1 cellular context compared by ENCODE assay signal in the genomic region with DNA sequence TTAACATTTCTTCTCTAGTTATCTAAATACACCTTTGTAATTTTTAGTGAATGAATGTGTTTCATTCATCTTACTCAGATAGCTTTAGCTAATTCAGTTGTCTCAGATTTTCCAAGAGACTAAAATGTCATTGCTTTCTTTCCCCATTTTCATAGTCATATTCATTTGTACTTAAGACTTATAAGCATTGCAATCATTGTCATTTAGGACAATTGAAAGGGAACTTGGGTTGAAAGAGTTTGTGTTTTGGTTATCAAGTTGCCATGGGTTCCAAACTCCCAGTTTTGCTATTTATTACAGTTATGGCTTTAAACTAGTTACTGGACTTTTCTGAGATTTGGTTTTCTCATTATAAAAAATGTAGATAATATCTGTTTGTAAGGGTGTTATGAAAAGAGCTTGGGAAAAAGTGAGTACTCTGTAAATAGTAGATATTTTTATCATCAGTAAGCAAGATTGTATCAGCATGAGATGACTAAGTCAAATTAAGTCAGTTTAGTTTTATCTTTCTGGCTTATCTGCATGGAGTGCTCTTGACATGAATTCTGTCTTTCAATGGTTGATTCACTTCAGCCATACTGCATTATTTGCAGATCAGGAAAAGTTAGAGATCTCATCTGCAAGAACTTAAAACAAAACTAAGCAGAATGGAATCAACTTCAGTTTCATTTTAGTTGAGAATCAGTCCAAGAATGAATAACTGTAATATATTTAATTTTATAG.
TF ChIP-seq lines count a peak whose summit lies in the region.

No MANE protein-coding gene starts in this region.

TF ChIP-seq in SK-N-SH, 30 proteins besides CTCF, POLR2A, EP300 and RAD21 (continued from another document):
- TF ChIP-seq, protein P1, sequence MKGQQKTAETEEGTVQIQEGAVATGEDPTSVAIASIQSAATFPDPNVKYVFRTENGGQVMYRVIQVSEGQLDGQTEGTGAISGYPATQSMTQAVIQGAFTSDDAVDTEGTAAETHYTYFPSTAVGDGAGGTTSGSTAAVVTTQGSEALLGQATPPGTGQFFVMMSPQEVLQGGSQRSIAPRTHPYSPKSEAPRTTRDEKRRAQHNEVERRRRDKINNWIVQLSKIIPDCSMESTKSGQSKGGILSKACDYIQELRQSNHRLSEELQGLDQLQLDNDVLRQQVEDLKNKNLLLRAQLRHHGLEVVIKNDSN (IDR thresholded peaks at IDR 0.05; ENCODE audit: borderline replicate concordance, low read depth): no peak
- TF ChIP-seq, protein P2, sequence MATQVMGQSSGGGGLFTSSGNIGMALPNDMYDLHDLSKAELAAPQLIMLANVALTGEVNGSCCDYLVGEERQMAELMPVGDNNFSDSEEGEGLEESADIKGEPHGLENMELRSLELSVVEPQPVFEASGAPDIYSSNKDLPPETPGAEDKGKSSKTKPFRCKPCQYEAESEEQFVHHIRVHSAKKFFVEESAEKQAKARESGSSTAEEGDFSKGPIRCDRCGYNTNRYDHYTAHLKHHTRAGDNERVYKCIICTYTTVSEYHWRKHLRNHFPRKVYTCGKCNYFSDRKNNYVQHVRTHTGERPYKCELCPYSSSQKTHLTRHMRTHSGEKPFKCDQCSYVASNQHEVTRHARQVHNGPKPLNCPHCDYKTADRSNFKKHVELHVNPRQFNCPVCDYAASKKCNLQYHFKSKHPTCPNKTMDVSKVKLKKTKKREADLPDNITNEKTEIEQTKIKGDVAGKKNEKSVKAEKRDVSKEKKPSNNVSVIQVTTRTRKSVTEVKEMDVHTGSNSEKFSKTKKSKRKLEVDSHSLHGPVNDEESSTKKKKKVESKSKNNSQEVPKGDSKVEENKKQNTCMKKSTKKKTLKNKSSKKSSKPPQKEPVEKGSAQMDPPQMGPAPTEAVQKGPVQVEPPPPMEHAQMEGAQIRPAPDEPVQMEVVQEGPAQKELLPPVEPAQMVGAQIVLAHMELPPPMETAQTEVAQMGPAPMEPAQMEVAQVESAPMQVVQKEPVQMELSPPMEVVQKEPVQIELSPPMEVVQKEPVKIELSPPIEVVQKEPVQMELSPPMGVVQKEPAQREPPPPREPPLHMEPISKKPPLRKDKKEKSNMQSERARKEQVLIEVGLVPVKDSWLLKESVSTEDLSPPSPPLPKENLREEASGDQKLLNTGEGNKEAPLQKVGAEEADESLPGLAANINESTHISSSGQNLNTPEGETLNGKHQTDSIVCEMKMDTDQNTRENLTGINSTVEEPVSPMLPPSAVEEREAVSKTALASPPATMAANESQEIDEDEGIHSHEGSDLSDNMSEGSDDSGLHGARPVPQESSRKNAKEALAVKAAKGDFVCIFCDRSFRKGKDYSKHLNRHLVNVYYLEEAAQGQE (IDR thresholded peaks at IDR 0.05; ENCODE audit: low read depth, low read length): no peak
- TF ChIP-seq MEF2A (IDR thresholded peaks at IDR 0.05; ENCODE audit: borderline replicate concordance, low read depth): peak; percentile 91
- TF ChIP-seq MXI1 (IDR thresholded peaks at IDR 0.05; ENCODE audit: low read depth, low read length): peak; percentile 52; the same call in 1 of the 2 replicates
- peak; percentile 78 for TF ChIP-seq NFIC (IDR thresholded peaks at IDR 0.05; ENCODE audit: borderline replicate concordance)
- peak; percentile 48; the same call in 1 of the 2 replicates for TF ChIP-seq RXRA (IDR thresholded peaks at IDR 0.05; ENCODE audit: borderline replicate concordance, low read depth)
- TF ChIP-seq JUND (IDR thresholded peaks at IDR 0.05): peak; percentile 98
- no peak for TF ChIP-seq FOXJ3 (CRISPR knock-in tag; IDR thresholded peaks at IDR 0.05)
- peak; percentile 90 for TF ChIP-seq FOXM1 (IDR thresholded peaks at IDR 0.05; ENCODE audit: low read depth)
- TF ChIP-seq EZH2phosphoT487 (IDR thresholded peaks at IDR 0.05; ENCODE audit: borderline replicate concordance, low read depth): no peak
- TF ChIP-seq, protein P3, sequence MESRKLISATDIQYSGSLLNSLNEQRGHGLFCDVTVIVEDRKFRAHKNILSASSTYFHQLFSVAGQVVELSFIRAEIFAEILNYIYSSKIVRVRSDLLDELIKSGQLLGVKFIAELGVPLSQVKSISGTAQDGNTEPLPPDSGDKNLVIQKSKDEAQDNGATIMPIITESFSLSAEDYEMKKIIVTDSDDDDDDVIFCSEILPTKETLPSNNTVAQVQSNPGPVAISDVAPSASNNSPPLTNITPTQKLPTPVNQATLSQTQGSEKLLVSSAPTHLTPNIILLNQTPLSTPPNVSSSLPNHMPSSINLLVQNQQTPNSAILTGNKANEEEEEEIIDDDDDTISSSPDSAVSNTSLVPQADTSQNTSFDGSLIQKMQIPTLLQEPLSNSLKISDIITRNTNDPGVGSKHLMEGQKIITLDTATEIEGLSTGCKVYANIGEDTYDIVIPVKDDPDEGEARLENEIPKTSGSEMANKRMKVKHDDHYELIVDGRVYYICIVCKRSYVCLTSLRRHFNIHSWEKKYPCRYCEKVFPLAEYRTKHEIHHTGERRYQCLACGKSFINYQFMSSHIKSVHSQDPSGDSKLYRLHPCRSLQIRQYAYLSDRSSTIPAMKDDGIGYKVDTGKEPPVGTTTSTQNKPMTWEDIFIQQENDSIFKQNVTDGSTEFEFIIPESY (IDR thresholded peaks at IDR 0.05; ENCODE audit: borderline replicate concordance, low read depth): peak; percentile 52; the same call in 1 of the 2 replicates
- peak; percentile 32; the same call in 1 of the 2 replicates for TF ChIP-seq TAF1 (IDR thresholded peaks at IDR 0.05; ENCODE audit: borderline replicate concordance, low read depth, low read length)
- TF ChIP-seq, protein P4, sequence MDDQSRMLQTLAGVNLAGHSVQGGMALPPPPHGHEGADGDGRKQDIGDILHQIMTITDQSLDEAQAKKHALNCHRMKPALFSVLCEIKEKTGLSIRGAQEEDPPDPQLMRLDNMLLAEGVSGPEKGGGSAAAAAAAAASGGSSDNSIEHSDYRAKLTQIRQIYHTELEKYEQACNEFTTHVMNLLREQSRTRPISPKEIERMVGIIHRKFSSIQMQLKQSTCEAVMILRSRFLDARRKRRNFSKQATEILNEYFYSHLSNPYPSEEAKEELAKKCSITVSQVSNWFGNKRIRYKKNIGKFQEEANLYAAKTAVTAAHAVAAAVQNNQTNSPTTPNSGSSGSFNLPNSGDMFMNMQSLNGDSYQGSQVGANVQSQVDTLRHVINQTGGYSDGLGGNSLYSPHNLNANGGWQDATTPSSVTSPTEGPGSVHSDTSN (IDR thresholded peaks at IDR 0.05): peak; percentile 95
- TF ChIP-seq NRF1 (IDR thresholded peaks at IDR 0.05; ENCODE audit: low read depth, low read length): no peak
- TF ChIP-seq SIN3A (IDR thresholded peaks at IDR 0.05; ENCODE audit: borderline replicate concordance, low read depth, low read length): 0 out of 2 replicates have a peak, but pooled peaks have one; percentile 53
- TF ChIP-seq RFX5 (IDR thresholded peaks at IDR 0.05; ENCODE audit: low read length): no peak
- TF ChIP-seq YY1 (IDR thresholded peaks at IDR 0.05; ENCODE audit: low read depth): peak; percentile 73; the same call in 1 of the 2 replicates
- no peak for TF ChIP-seq SMC3 (IDR thresholded peaks at IDR 0.05; ENCODE audit: low read depth, low read length)
